In genomic region chr4:186169942-186170802, GRCh38 we compare ENCODE assay signal across 25 cellular contexts. TPM values are rescaled to one million over a fixed set of nuclear protein-coding genes. Genes with fewer than 3 reads are reported as not detected.
DNase-seq lines count a peak whose midpoint lies in the region; ATAC-seq and TF ChIP-seq lines count a peak whose summit lies in the region.
"Had no signal": no experiment of that assay in that cellular context is flagged by ENCODE, and none has a peak within 500 bp of the region (broad histone marks: within the 10 kb centered on the region; RNA-seq: fewer than 3 reads in every experiment).

No MANE protein-coding gene starts in this region.

- BruUV-seq in Panc1 (replicated peaks; lab: Mats Ljungman, UMichigan), result no TSS peak

- intact Hi-C loops in Panc1 (cut with micrococcal nuclease; ENCODE audit: unreplicated experiment) (no loop called here), head of caudate nucleus (cut with DNase I) (no loop called here)

- H3K9me3 ChIP-seq in Panc1 (ENCODE audit: control insufficient read depth, insufficient read depth, low read depth, low read length), result no peaks in the 10 kb centered on the region
- H3K9me3 ChIP-seq: A549, body of pancreas, left lung, uterus had no signal

- in situ Hi-C loops in Panc1 (cut with HindIII; ENCODE audit: low pct_unique_long_range_greater_than_20kb, low sequenced_read_pairs), result no loop called here

- CTCF ChIA-PET in Panc1 (lab: Charles Lee), result no interaction called here

- no peak for TF ChIP-seq CTCF in Panc1 (IDR thresholded peaks at IDR 0.05)
- no peak for TF ChIP-seq CTCF in chondrocyte (IDR thresholded peaks at IDR 0.05)

- ATAC-seq in stimulated activated naive CD8-positive, alpha-beta T cell treated with anti-CD3 and anti-CD28 coated beads, Interleukin-15, amount 100 ng/mL, for 72 hours, result peak; percentile 37
- ATAC-seq in stimulated activated naive CD8-positive, alpha-beta T cell treated with anti-CD3 and anti-CD28 coated beads, Interleukin-15, Interleukin-2, amounts not matched to agents 100 U/mL and 50 U/mL, for 24 hours, result no peak
- ATAC-seq in Panc1 (peak; percentile 65; the same call in 1 of the 2 replicates), HG03565 (IDR thresholded peaks at IDR 0.05; ENCODE audit: unreplicated experiment) (no peak), GM18498 (IDR thresholded peaks at IDR 0.05; ENCODE audit: unreplicated experiment) (no peak)
- ATAC-seq: body of pancreas, left lung had no signal

- H3K4me1 ChIP-seq in Panc1 (ENCODE audit: control insufficient read depth, insufficient read depth, low read length), result no peaks in the 10 kb centered on the region
- H3K4me1 ChIP-seq: A549, left lung, uterus had no signal

- no peaks in the 10 kb centered on the region for H3K36me3 ChIP-seq in Panc1 (ENCODE audit: control insufficient read depth, insufficient read depth, low read length)
- H3K36me3 ChIP-seq: left lung, uterus had no signal

- no peaks in the 10 kb centered on the region for H3K4me1 Mint-ChIP-seq in stimulated activated naive CD8-positive, alpha-beta T cell treated with anti-CD3 and anti-CD28 coated beads, Interleukin-15, amount 100 ng/mL, for 72 hours
- H3K4me1 Mint-ChIP-seq in chondrocyte (ENCODE audit: low read depth), result no peaks in the 10 kb centered on the region
- H3K4me1 Mint-ChIP-seq: activated naive CD8-positive, alpha-beta T cell treated with anti-CD3 and anti-CD28 coated beads for 36 hours; CD4-positive, alpha-beta memory T cell; mesothelial cell of epicardium; nephron had no signal

- H3K27ac ChIP-seq in Panc1 (ENCODE audit: low read length), result no peak overlapping the region
- H3K27ac ChIP-seq: A549, body of pancreas, left lung, PC-9, uterus had no signal

- H3K27me3 ChIP-seq in Panc1 (ENCODE audit: control insufficient read depth, insufficient read depth, low read length), result no peaks in the 10 kb centered on the region
- H3K27me3 ChIP-seq: body of pancreas, left lung, uterus had no signal

- peaks cover 2% of the 10 kb centered on the region for H3K27me3 Mint-ChIP-seq in stimulated activated naive CD8-positive, alpha-beta T cell treated with anti-CD3 and anti-CD28 coated beads, Interleukin-15, amount 100 ng/mL, for 72 hours
- no peaks in the 10 kb centered on the region for H3K27me3 Mint-ChIP-seq in chondrocyte (ENCODE audit: low read depth)

- no peak overlapping the region for H3K4me3 ChIP-seq in Panc1 (ENCODE audit: low read depth in 2 of 2, low read length in 2 of 2)
- H3K4me3 ChIP-seq: A549, body of pancreas, left lung, PC-9, uterus had no signal

- DNase-seq in stimulated activated naive CD8-positive, alpha-beta T cell treated with anti-CD3 and anti-CD28 coated beads, Interleukin-15, amount 100 ng/mL, for 72 hours, result no peak
- no peak for DNase-seq in stimulated activated naive CD8-positive, alpha-beta T cell treated with anti-CD3 and anti-CD28 coated beads, Interleukin-15, Interleukin-2, amounts not matched to agents 100 U/mL and 50 U/mL, for 24 hours
- DNase-seq in Panc1 (ENCODE audit: low read depth, low spot score) (no peak), iPS-NIHi11 (ENCODE audit: low spot score) (peak; percentile 54), head of caudate nucleus (no peak), chondrocyte (ENCODE audit: low spot score) (no peak)
- DNase-seq: activated CD4-positive, CD25-positive, alpha-beta regulatory T cell treated with anti-CD3 and anti-CD28 coated beads, Interleukin-2, amount 50 U/mL, for 72 hours; activated naive CD8-positive, alpha-beta T cell treated with anti-CD3 and anti-CD28 coated beads for 36 hours; body of pancreas; CD4-positive, alpha-beta memory T cell; GOT3; left lung; NCI-H1930; PC-9; small intestine; stimulated activated CD4-positive, alpha-beta T cell treated with anti-CD3 and anti-CD28 coated beads, Interleukin-2, amount 100 ng/mL, for 48 hours; uterus had no signal

- POLR2A ChIA-PET in Panc1 (lab: Charles Lee), result no interaction called here

- H3K36me3 Mint-ChIP-seq in chondrocyte (ENCODE audit: low read depth), result peaks cover 2% of the 10 kb centered on the region
- H3K36me3 Mint-ChIP-seq: activated naive CD8-positive, alpha-beta T cell treated with anti-CD3 and anti-CD28 coated beads for 36 hours; CD4-positive, alpha-beta memory T cell had no signal

- no peaks in the 10 kb centered on the region for H3K9me3 Mint-ChIP-seq in stimulated activated naive CD8-positive, alpha-beta T cell treated with anti-CD3 and anti-CD28 coated beads, Interleukin-15, amount 100 ng/mL, for 72 hours
- H3K9me3 Mint-ChIP-seq in chondrocyte (ENCODE audit: low read depth), result no peaks in the 10 kb centered on the region
- H3K9me3 Mint-ChIP-seq: activated naive CD8-positive, alpha-beta T cell treated with anti-CD3 and anti-CD28 coated beads for 36 hours; activated T-helper 1 cell treated with anti-CD3 and anti-CD28 coated beads, Interleukin-12 subunit alpha, Interleukin-12 subunit beta, Interleukin-2, Interleukin-4 antibody, amounts not matched to agents 30 ng/mL and 10 ng/mL and 1 ng/mL, durations not matched to agents 14 hours and 24 hours and 36 hours; CD4-positive, alpha-beta memory T cell; mesothelial cell of epicardium; nephron had no signal

- H3K27ac Mint-ChIP-seq in stimulated activated naive CD8-positive, alpha-beta T cell treated with anti-CD3 and anti-CD28 coated beads, Interleukin-15, amount 100 ng/mL, for 72 hours, result no peak overlapping the region
- H3K27ac Mint-ChIP-seq in chondrocyte (ENCODE audit: unreplicated experiment), result no peak overlapping the region
- H3K27ac Mint-ChIP-seq: activated naive CD8-positive, alpha-beta T cell treated with anti-CD3 and anti-CD28 coated beads for 36 hours; activated T-helper 1 cell treated with anti-CD3 and anti-CD28 coated beads, Interleukin-12 subunit alpha, Interleukin-12 subunit beta, Interleukin-2, Interleukin-4 antibody, amounts not matched to agents 30 ng/mL and 10 ng/mL and 1 ng/mL, durations not matched to agents 14 hours and 24 hours and 36 hours; mesothelial cell of epicardium; nephron had no signal

- H3K4me3 Mint-ChIP-seq in stimulated activated naive CD8-positive, alpha-beta T cell treated with anti-CD3 and anti-CD28 coated beads, Interleukin-15, amount 100 ng/mL, for 72 hours, result no peak overlapping the region
- H3K4me3 Mint-ChIP-seq in chondrocyte (ENCODE audit: unreplicated experiment), result no peak overlapping the region
- H3K4me3 Mint-ChIP-seq: activated naive CD8-positive, alpha-beta T cell treated with anti-CD3 and anti-CD28 coated beads for 36 hours; activated T-helper 1 cell treated with anti-CD3 and anti-CD28 coated beads, Interleukin-12 subunit alpha, Interleukin-12 subunit beta, Interleukin-2, Interleukin-4 antibody, amounts not matched to agents 30 ng/mL and 10 ng/mL and 1 ng/mL, durations not matched to agents 14 hours and 24 hours and 36 hours; CD4-positive, alpha-beta memory T cell; mesothelial cell of epicardium; nephron had no signal

RNA-seq across cellular contexts. Expression of gene CYP4V2, which starts 21.2 kb away (rescaled TPM):
- total RNA-seq in Panc1 (2021; ENCODE audit: unreplicated experiment) (1.1 TPM), chondrocyte (13.3 to 13.4 TPM (median 13.4 TPM) in 3 replicates)
- 0.48 TPM for polyA plus RNA-seq in Panc1 (2012; ENCODE audit: insufficient read length)

RNA-seq across cellular contexts. Expression of gene KLKB1, which starts 57.1 kb away (rescaled TPM):
- total RNA-seq in Panc1 (2021; ENCODE audit: unreplicated experiment) (not detected), chondrocyte (0.17 to 0.63 TPM in 2 of 3 replicates, not detected in the other)
- polyA plus RNA-seq in Panc1 (2012; ENCODE audit: insufficient read length), result not detected
- total RNA-seq: activated naive CD8-positive, alpha-beta T cell treated with anti-CD3 and anti-CD28 coated beads for 36 hours; activated T-helper 1 cell treated with anti-CD3 and anti-CD28 coated beads, Interleukin-12 subunit alpha, Interleukin-12 subunit beta, Interleukin-2, Interleukin-4 antibody, amounts not matched to agents 30 ng/mL and 10 ng/mL and 1 ng/mL, durations not matched to agents 14 hours and 24 hours and 36 hours; mesothelial cell of epicardium; PC-9; pulmonary artery endothelial cell; SK-MEL-5 had no signal
- polyA plus RNA-seq: CD4-positive, alpha-beta memory T cell had no signal

Comparison
In these comparisons a context has a peak if more than half of its experiments do, and no peak if none do; other contexts are left out.
1. ATAC-seq: peak in stimulated activated naive CD8-positive, alpha-beta T cell treated with anti-CD3 and anti-CD28 coated beads, Interleukin-15, amount 100 ng/mL, for 72 hours (single experiment) and Panc1 (single experiment); none in stimulated activated naive CD8-positive, alpha-beta T cell treated with anti-CD3 and anti-CD28 coated beads, Interleukin-15, Interleukin-2, amounts not matched to agents 100 U/mL and 50 U/mL, for 24 hours (single experiment), HG03565 (single experiment) and GM18498 (single experiment).